In the genomic region with DNA sequence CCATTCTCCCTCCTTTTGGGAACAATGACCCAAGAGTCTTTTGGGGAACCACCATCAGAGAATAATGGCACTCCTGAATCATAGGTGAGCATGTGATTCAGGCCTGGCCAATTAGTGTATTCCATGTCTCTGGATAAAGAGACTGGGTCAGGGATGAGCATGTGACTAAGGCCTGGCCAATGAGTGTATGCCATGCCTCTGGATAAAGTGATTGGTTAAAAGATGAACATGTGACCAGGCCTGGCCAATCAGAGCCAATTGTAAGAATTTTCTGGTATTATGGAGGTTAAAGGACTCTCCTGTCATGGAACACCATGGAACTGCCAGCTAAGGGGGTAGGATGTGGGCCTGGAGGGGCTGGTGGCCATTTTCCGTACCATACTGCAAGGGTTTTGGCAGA, we compare ENCODE assay signal across 18 cellular contexts.
DNase-seq lines count a peak whose midpoint lies in the region; ATAC-seq and TF ChIP-seq lines count a peak whose summit lies in the region.
"Had no signal": no experiment of that assay in that cellular context is flagged by ENCODE, and none has a peak within 500 bp of the region (broad histone marks: within the 10 kb centered on the region; RNA-seq: fewer than 3 reads in every experiment).

No MANE protein-coding gene starts in this region.

- H3K27ac ChIP-seq in IMR-90 (ENCODE audit: insufficient read depth, low read length) (no peak overlapping the region), mesendoderm (ENCODE audit: low read depth, low read length) (no peak overlapping the region)
- H3K27ac ChIP-seq: 22Rv1, BLaER1, RWPE1 had no signal

- H2AK5ac ChIP-seq in IMR-90 (ENCODE audit: low read depth, low read length), result no peak overlapping the region
- H2AK5ac ChIP-seq in mesendoderm (ENCODE audit: low read length), result no peak overlapping the region

- H3K23ac ChIP-seq in IMR-90 (ENCODE audit: low read depth, low read length) (no peak overlapping the region), mesendoderm (ENCODE audit: low read length) (no peak overlapping the region)

- no peak overlapping the region for H2BK5ac ChIP-seq in IMR-90 (ENCODE audit: low read depth, low read length, poor library complexity, severe bottlenecking)
- no peak overlapping the region for H2BK5ac ChIP-seq in mesendoderm (ENCODE audit: low read length)

- no peak for TF ChIP-seq RAD21 in IMR-90 (IDR thresholded peaks at IDR 0.05; ENCODE audit: low read length)

- in situ Hi-C loops in IMR-90 (cut with MboI; ENCODE audit: low sequenced_read_pairs), result no loop called here

- no peak overlapping the region for H3K4me2 ChIP-seq in IMR-90 (ENCODE audit: low read depth, low read length)
- no peak overlapping the region for H3K4me2 ChIP-seq in mesendoderm (ENCODE audit: low read length)
- H3K4me2 ChIP-seq: BLaER1 had no signal

- no peak overlapping the region for H2AK9ac ChIP-seq in IMR-90 (replicated peaks; ENCODE audit: low read depth, low read length, poor library complexity)

- H3K79me2 ChIP-seq in mesendoderm (ENCODE audit: control insufficient read depth, insufficient read depth, low read length), result no peaks in the 10 kb centered on the region

- no peak overlapping the region for H2BK120ac ChIP-seq in IMR-90 (ENCODE audit: low read depth, low read length)
- H2BK120ac ChIP-seq in mesendoderm (ENCODE audit: low read depth, low read length), result no peak overlapping the region

- H3K4me3 ChIP-seq in IMR-90 (ENCODE audit: insufficient read depth, low read depth, low read length), result no peak overlapping the region
- no peak overlapping the region for H3K4me3 ChIP-seq in mesendoderm (ENCODE audit: low read length)
- H3K4me3 ChIP-seq: BLaER1 had no signal

- no peak overlapping the region for H2AFZ ChIP-seq in IMR-90 (replicated peaks; ENCODE audit: low read length, poor library complexity)

- no peak overlapping the region for H3K9ac ChIP-seq in IMR-90 (ENCODE audit: low read depth, low read length)
- no peak overlapping the region for H3K9ac ChIP-seq in mesendoderm (ENCODE audit: low read length)
- H3K9ac ChIP-seq: BLaER1 had no signal

- H3K9me3 ChIP-seq in IMR-90 (ENCODE audit: control insufficient read depth, insufficient read depth, low read length), result no peaks in the 10 kb centered on the region; the same call in 1 of the 2 replicates
- H3K9me3 ChIP-seq: BLaER1 had no signal

- H4K5ac ChIP-seq in IMR-90 (ENCODE audit: low read depth, low read length) (no peak overlapping the region), mesendoderm (ENCODE audit: low read length) (no peak overlapping the region)

- H3K36me3 ChIP-seq in IMR-90 (ENCODE audit: control insufficient read depth, insufficient read depth, low read length), result no peaks in the 10 kb centered on the region
- no peaks in the 10 kb centered on the region for H3K36me3 ChIP-seq in mesendoderm (ENCODE audit: control insufficient read depth, insufficient read depth, low read length)

- ATAC-seq in IMR-90 (ENCODE audit: low read depth), result no peak

- no peak overlapping the region for H2BK20ac ChIP-seq in IMR-90 (ENCODE audit: low read depth, low read length)

- H2BK15ac ChIP-seq in IMR-90 (ENCODE audit: low read depth, low read length), result no peak overlapping the region
- no peak overlapping the region for H2BK15ac ChIP-seq in mesendoderm (replicated peaks; ENCODE audit: low read depth)

- no peaks in the 10 kb centered on the region for H4K20me1 ChIP-seq in IMR-90 (ENCODE audit: insufficient read depth, low read length)

- H3K14ac ChIP-seq in IMR-90 (replicated peaks; ENCODE audit: low read depth, low read length), result no peak overlapping the region

- H3K9me1 ChIP-seq in IMR-90 (ENCODE audit: insufficient read depth, low read length), result no peaks in the 10 kb centered on the region

- DNase-seq in DMS 273 (lab: John Stamatoyannopoulos, UW; ENCODE audit: unreplicated experiment), result peak; percentile 45
- no peak for DNase-seq in DMS 273 treated with DMSO at 0.1 percent for 48 hours (lab: John Stamatoyannopoulos, UW)
- no peak for DNase-seq in IMR-90
- DNase-seq in RPMI7951 (ENCODE audit: low read depth), result peak; percentile 2
- peak; percentile 26 for DNase-seq in mesendoderm
- DNase-seq in activated effector memory CD4-positive, alpha-beta T cell treated with Interleukin-2 at 50 U/mL for 16 hours, result no peak
- no peak for DNase-seq in activated gamma-delta T cell treated with Interleukin-2 at 50 U/mL for 16 hours
- DNase-seq in NCI-H2227 treated with DMSO at 0.1 percent for 48 hours (lab: John Stamatoyannopoulos, UW), result no peak
- DNase-seq: GF-D8, H7, MV-4-11, NCI-H1436, NCI-H2029, NCI-H226, NCI-H524 treated with DMSO at 0.1 percent for 48 hours had no signal

- H3K4ac ChIP-seq in IMR-90 (ENCODE audit: low read depth, low read length) (no peak overlapping the region), mesendoderm (ENCODE audit: low read depth, low read length) (no peak overlapping the region)

- dilution Hi-C loops in IMR-90 (cut with HindIII; ENCODE audit: low sequenced_read_pairs, unreplicated experiment), result no loop called here

- H3K18ac ChIP-seq in IMR-90 (ENCODE audit: low read depth, low read length) (no peak overlapping the region), mesendoderm (ENCODE audit: low read length) (no peak overlapping the region)

- no peak overlapping the region for H4K91ac ChIP-seq in IMR-90 (ENCODE audit: insufficient read depth, low read depth, low read length)

- intact Hi-C loops in IMR-90 (cut with micrococcal nuclease), result no loop called here

- POLR2A ChIA-PET in IMR-90 (lab: Charles Lee; ENCODE audit: unreplicated experiment), result no interaction called here

- no peak overlapping the region for H3K56ac ChIP-seq in IMR-90 (ENCODE audit: extremely low read depth, insufficient read depth, low read length)
- H3K56ac ChIP-seq in mesendoderm (ENCODE audit: low read length), result no peak overlapping the region

- H3K27me3 ChIP-seq in IMR-90 (ENCODE audit: control insufficient read depth, insufficient read depth, low read length) (peaks cover 9% of the 10 kb centered on the region; the same call in 1 of the 2 replicates), mesendoderm (ENCODE audit: insufficient read depth, low read length, poor library complexity) (no peaks in the 10 kb centered on the region)
- H3K27me3 ChIP-seq: BLaER1 had no signal

- no peak for TF ChIP-seq POLR2A in IMR-90 (IDR thresholded peaks at IDR 0.05; ENCODE audit: low read depth, low read length)

- BruUV-seq in IMR-90 (replicated peaks; lab: Mats Ljungman, UMichigan), result no TSS peak

- TF ChIP-seq CTCF in IMR-90 (conservative IDR thresholded peaks at IDR 0.05; ENCODE audit: low read depth, low read length), result no peak

- H4K8ac ChIP-seq in IMR-90 (ENCODE audit: low read depth in 2 of 2, low read length in 2 of 2) (no peak overlapping the region), mesendoderm (ENCODE audit: low read depth, low read length) (no peak overlapping the region)

- no CpG with 5 or more reads among the region's 1 CpG for WGBS in IMR-90 (ENCODE audit: extremely low coverage in 2 of 2, insufficient read length in 1 of 2), 2 experiments
- WGBS in mesendoderm (ENCODE audit: extremely low coverage, insufficient coverage, low lambda C conversion rate), result no CpG with 5 or more reads among the region's 1 CpG

- H3K4me1 ChIP-seq in IMR-90 (ENCODE audit: control insufficient read depth, insufficient read depth, low read length), result no peaks in the 10 kb centered on the region
- peaks cover 9% of the 10 kb centered on the region for H3K4me1 ChIP-seq in mesendoderm (ENCODE audit: control insufficient read depth, low read depth, low read length)

- no peaks in the 10 kb centered on the region for H3K79me1 ChIP-seq in IMR-90 (ENCODE audit: low read depth in 1 of 2, low read length in 2 of 2)
- H3K79me1 ChIP-seq in mesendoderm (ENCODE audit: low read length), result peaks cover 2% of the 10 kb centered on the region

- CTCF ChIA-PET in IMR-90 (lab: Yijun Ruan, JAX), result no interaction called here

TF ChIP-seq in IMR-90, 13 proteins besides CTCF, POLR2A, EP300 and RAD21:
- TF ChIP-seq NFE2L2 (IDR thresholded peaks at IDR 0.05; ENCODE audit: low read depth, low read length), result no peak
- TF ChIP-seq, protein P1, sequence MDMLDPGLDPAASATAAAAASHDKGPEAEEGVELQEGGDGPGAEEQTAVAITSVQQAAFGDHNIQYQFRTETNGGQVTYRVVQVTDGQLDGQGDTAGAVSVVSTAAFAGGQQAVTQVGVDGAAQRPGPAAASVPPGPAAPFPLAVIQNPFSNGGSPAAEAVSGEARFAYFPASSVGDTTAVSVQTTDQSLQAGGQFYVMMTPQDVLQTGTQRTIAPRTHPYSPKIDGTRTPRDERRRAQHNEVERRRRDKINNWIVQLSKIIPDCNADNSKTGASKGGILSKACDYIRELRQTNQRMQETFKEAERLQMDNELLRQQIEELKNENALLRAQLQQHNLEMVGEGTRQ (IDR thresholded peaks at IDR 0.05; ENCODE audit: low read depth, low read length), result peak; percentile 53
TF ChIP-seq in IMR-90: peak in this region for 1.

Comparison
In these comparisons a context has a peak if more than half of its experiments do, and no peak if none do; other contexts are left out.
1. DNase-seq: peak in DMS 273 (single experiment), RPMI7951 (single experiment) and mesendoderm (single experiment); none in DMS 273 treated with DMSO at 0.1 percent for 48 hours (single experiment), IMR-90 (single experiment), activated effector memory CD4-positive, alpha-beta T cell treated with Interleukin-2 at 50 U/mL for 16 hours (single experiment), activated gamma-delta T cell treated with Interleukin-2 at 50 U/mL for 16 hours (single experiment) and NCI-H2227 treated with DMSO at 0.1 percent for 48 hours (single experiment).